ENCODE assay signal across 18 cellular contexts in genomic region chr1:106249365-106249764, GRCh38.
"Had no signal": no experiment of that assay in that cellular context is flagged by ENCODE, and none has a peak within 500 bp of the region (broad histone marks: within the 10 kb centered on the region; RNA-seq: fewer than 3 reads in every experiment).

No MANE protein-coding gene starts in this region.

- H3K4me3 ChIP-seq: esophagus squamous epithelium, left lung, neural progenitor cell, ovary, testis, upper lobe of left lung had no signal

- DNase-seq: activated CD4-positive, alpha-beta T cell treated with anti-CD3 and anti-CD28 coated beads, Interleukin-2, amount 10 ng/mL, durations not matched to agents 24 days and 14 days; activated CD4-positive, CD25-positive, alpha-beta regulatory T cell; activated CD8-positive, alpha-beta memory T cell treated with anti-CD3 and anti-CD28 coated beads, Interleukin-2, amount 50 U/mL, for 48 hours; activated naive CD8-positive, alpha-beta T cell treated with anti-CD3 and anti-CD28 coated beads for 36 hours; activated T-cell treated with anti-CD3 and anti-CD28 coated beads, Interleukin-2, amount 50 U/mL, for 72 hours; effector CD8-positive, alpha-beta T cell; esophagus squamous epithelium; hippocampal formation; kidney; left lung; mammary epithelial cell; naive B cell; ovary; stimulated activated naive CD8-positive, alpha-beta T cell treated with anti-CD3 and anti-CD28 coated beads, Interleukin-15, amount 100 ng/mL, for 72 hours; testis; upper lobe of left lung had no signal

- H3K27me3 ChIP-seq: esophagus squamous epithelium, left lung, neural progenitor cell, ovary, testis, upper lobe of left lung had no signal

- H3K4me1 ChIP-seq: esophagus squamous epithelium, left lung, neural progenitor cell, testis, upper lobe of left lung had no signal

- ATAC-seq: activated T-cell treated with anti-CD3 and anti-CD28 coated beads, Interleukin-2, amount 50 U/mL, for 72 hours; left lung; sciatic nerve; stimulated activated naive CD8-positive, alpha-beta T cell treated with anti-CD3 and anti-CD28 coated beads, Interleukin-15, amount 100 ng/mL, for 72 hours had no signal

- H3K27ac ChIP-seq: esophagus squamous epithelium, left lung, neural progenitor cell, ovary, testis, upper lobe of left lung had no signal

- H3K36me3 ChIP-seq: esophagus squamous epithelium, left lung, neural progenitor cell, ovary, upper lobe of left lung had no signal

- H3K9me3 ChIP-seq: esophagus squamous epithelium, ovary, testis, upper lobe of left lung had no signal
